ENCODE assay signal across 8 cellular contexts in genomic region chr20:3786665-3787639, GRCh38. TPM values are rescaled to one million over a fixed set of nuclear protein-coding genes. Genes with fewer than 3 reads are reported as not detected.
DNase-seq lines count a peak whose midpoint lies in the region; ATAC-seq, FAIRE-seq and TF ChIP-seq lines count a peak whose summit lies in the region.

TSS of gene CENPB (minus strand) at chr20:3786740. CDS start at chr20:3786483, 257 bp downstream.

- H3K36me3 ChIP-seq in A673 (ENCODE audit: insufficient read depth, low read length, poor library complexity, severe bottlenecking) = no peaks in the 10 kb centered on the region

- H3K27me3 Mint-ChIP-seq in WTC11 (ENCODE audit: low read depth) = peaks cover 24% of the 10 kb centered on the region

- peak; percentile 30 for FAIRE-seq in islet of Langerhans (lab: Jason Lieb, UNC)

- peak; percentile 68 for TF ChIP-seq CTCF in A673 (conservative IDR thresholded peaks at IDR 0.05; ENCODE audit: low read depth, low read length)
- peak; percentile 65; the same call in 1 of the 2 replicates for TF ChIP-seq CTCF in WTC11 (IDR thresholded peaks at IDR 0.05)

- H3K27me3 ChIP-seq in A673 (replicated peaks; ENCODE audit: insufficient read depth, low read depth, low read length, poor library complexity) = no peaks in the 10 kb centered on the region

- DNase-seq in A673 (ENCODE audit: low spot score) (peak; percentile 93), NCI-H2171 (lab: John Stamatoyannopoulos, UW) (peak; percentile 93), WTC11 (ENCODE audit: low spot score) (peak; percentile 89), caudate nucleus (lab: John Stamatoyannopoulos, UW) (peak in 58 of 61 donors; percentile 27 to 92 (median 78))
- DNase-seq in stimulated activated CD4-positive, alpha-beta T cell treated with anti-CD3 and anti-CD28 coated beads, Interleukin-12 subunit alpha, Interleukin-12 subunit beta, amount 100 ng/mL, for 4 hours = peak; percentile 93

- no peak within 1 kb of the TSS for H3K27ac Mint-ChIP-seq in WTC11

- CTCF ChIA-PET in A673 (lab: Charles Lee) (interaction anchor here (0.7 to 2.9 kb wide), 8 partner anchors 9 to 298 kb away, joined by 3 to 21 read pairs (median 5); partner anchors contain the start of gene AP5S1), WTC11 (lab: Charles Lee) (interaction anchor here (0.6 to 7.0 kb wide), 30 partner anchors 8 to 305 kb away, joined by 3 to 92 read pairs (median 4); partner anchors contain the start of genes ADAM33, ADISSP, AP5S1 and CDC25B)

- intact Hi-C loops in A673 (cut with micrococcal nuclease; ENCODE audit: unreplicated experiment) = loop anchor here (1.0 to 5.0 kb wide), 3 partner anchors 33 to 298 kb away; partner anchors contain the start of gene AP5S1

- H3K36me3 Mint-ChIP-seq in WTC11 = peaks cover 4% of the 10 kb centered on the region; the same call in 1 of the 2 replicates

- no peaks in the 10 kb centered on the region for H3K9me3 ChIP-seq in A673 (ENCODE audit: low read depth, low read length, poor library complexity, severe bottlenecking)

- H3K27ac ChIP-seq in A673 (ENCODE audit: low read depth, low read length, poor library complexity, severe bottlenecking) = peak within 1 kb of the TSS; percentile 87
- H3K27ac ChIP-seq in caudate nucleus (ENCODE audit: low read depth, low read length) = peak within 1 kb of the TSS; percentile 62

- H3K4me1 ChIP-seq in A673 (ENCODE audit: insufficient read depth, low read length, poor library complexity, severe bottlenecking) = peaks cover 19% of the 10 kb centered on the region

- POLR2A ChIA-PET in A673 (lab: Charles Lee; ENCODE audit: low non-redundant PET) (interaction anchor here (1.0 kb wide), 2 partner anchors 9 to 34 kb away, joined by 3 to 4 read pairs; partner anchors contain the start of genes AP5S1 and CDC25B), WTC11 (lab: Charles Lee) (interaction anchor here (1.0 kb wide), 1 partner anchor 31 kb away, joined by 4 read pairs; no protein-coding TSS in a partner anchor)

- no TSS peak for BruUV-seq in A673 (replicated peaks; lab: Mats Ljungman, UMichigan)

- no peaks in the 10 kb centered on the region for H3K9me3 Mint-ChIP-seq in WTC11

- peak within 1 kb of the TSS; percentile 84 for H3K4me3 ChIP-seq in A673 (ENCODE audit: low read depth, low read length, poor library complexity, severe bottlenecking)

- H3K4me3 Mint-ChIP-seq in WTC11 = peak within 1 kb of the TSS; percentile 83

- peak; percentile 75 for ATAC-seq in GM18520 (IDR thresholded peaks at IDR 0.05; ENCODE audit: unreplicated experiment)
- ATAC-seq in HG03064 (IDR thresholded peaks at IDR 0.05; ENCODE audit: low read depth, unreplicated experiment) = peak; percentile 64
- peak; percentile 81 for ATAC-seq in WTC11

- H3K4me1 Mint-ChIP-seq in WTC11 = peaks cover 20% of the 10 kb centered on the region

TF ChIP-seq in WTC11, 78 proteins besides CTCF, POLR2A, EP300 and RAD21:
- no peak for TF ChIP-seq ZNF425 (CRISPR knock-in tag; conservative IDR thresholded peaks at IDR 0.05)
- TF ChIP-seq E2F5 (CRISPR knock-in tag; IDR thresholded peaks at IDR 0.05) = peak; percentile 63; the same call in 1 of the 2 replicates
- peak; percentile 67 for TF ChIP-seq SP1 (CRISPR knock-in tag; conservative IDR thresholded peaks at IDR 0.05)
- TF ChIP-seq MAX (CRISPR knock-in tag; IDR thresholded peaks at IDR 0.05) = no peak

RNA-seq across cellular contexts. Expression of gene CENPB, which starts in this region (rescaled TPM):
- total RNA-seq in A673 (2021) (101 and 108 TPM in 2 replicates), WTC11 (2021) (55.3 to 58.7 TPM (median 57.6 TPM) in 3 replicates)

Comparison
In these comparisons a context has a peak if more than half of its experiments do, and no peak if none do; other contexts are left out.
1. Peak in every context shown above with its lines: DNase-seq, ATAC-seq, H3K4me3 ChIP-seq and H3K27ac ChIP-seq.